8 cellular contexts compared by ENCODE assay signal in the genomic region with DNA sequence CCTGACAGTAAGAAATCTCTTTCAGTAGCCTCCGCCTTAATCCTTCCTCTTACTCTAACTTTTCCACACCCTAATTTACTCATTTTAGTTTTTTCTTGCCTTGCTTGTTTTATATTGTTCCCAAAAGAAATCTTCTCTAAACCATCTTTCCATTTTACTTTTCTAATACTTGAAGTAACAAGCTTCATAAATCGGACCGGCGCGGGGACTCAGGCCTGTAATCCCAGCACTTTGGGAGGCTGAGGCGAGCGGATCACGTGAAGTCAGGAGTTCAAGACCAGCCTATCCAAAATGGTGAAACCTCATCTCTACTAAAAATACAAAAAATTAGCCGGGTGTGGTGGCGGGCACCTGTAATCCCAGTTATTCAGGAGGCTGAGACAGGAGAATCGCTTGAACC. TPM values are rescaled to one million over a fixed set of nuclear protein-coding genes. Genes with fewer than 3 reads are reported as not detected.
DNase-seq lines count a peak whose midpoint lies in the region; ATAC-seq and TF ChIP-seq lines count a peak whose summit lies in the region.

No MANE protein-coding gene starts in this region.

- intact Hi-C loops in activated CD8-positive, alpha-beta T cell treated with anti-CD3 and anti-CD28 coated beads for 36 hours (cut with micrococcal nuclease), result loop anchor here (10.0 kb wide), 1 partner anchor 303 kb away; the partner anchor contains the start of gene HEG1

- H3K4me3 ChIP-seq in iPS-11a (ENCODE audit: low read depth, low read length), result peak overlapping the region; percentile 69
- H3K4me3 ChIP-seq in subcutaneous abdominal adipose tissue (ENCODE audit: low read depth in 1 of 5, low read length in 5 of 5), result peak overlapping the region in 4 of 5 donors; percentile 54 to 78 (median 69)

- H3K4me1 ChIP-seq in subcutaneous abdominal adipose tissue (ENCODE audit: control insufficient read depth in 5 of 5, insufficient read depth in 5 of 5, low read length in 5 of 5), result peaks cover 0 to 29% (median 25%) of the 10 kb centered on the region in 5 donors

- no peak for DNase-seq in activated T-cell treated with anti-CD3 and anti-CD28 coated beads, Interleukin-2, amount 50 U/mL, for 24 hours
- DNase-seq in activated T-cell treated with anti-CD3 and anti-CD28 coated beads, Interleukin-2, amount 50 U/mL, for 48 hours, result no peak
- DNase-seq in activated CD8-positive, alpha-beta T cell treated with anti-CD3 and anti-CD28 coated beads for 36 hours, result no peak
- DNase-seq in NCI-H69 (lab: John Stamatoyannopoulos, UW), result no peak

- H3K9me3 Mint-ChIP-seq in activated T-cell treated with anti-CD3 and anti-CD28 coated beads, Interleukin-2, amount 50 U/mL, for 24 hours, result no peaks in the 10 kb centered on the region
- H3K9me3 Mint-ChIP-seq in activated CD8-positive, alpha-beta T cell treated with anti-CD3 and anti-CD28 coated beads for 36 hours, result no peaks in the 10 kb centered on the region

- H3K9ac ChIP-seq in subcutaneous abdominal adipose tissue (ENCODE audit: low read length in 5 of 5), result peak overlapping the region in 4 of 5 donors; percentile 61 to 78 (median 70)

- H3K27ac Mint-ChIP-seq in activated T-cell treated with anti-CD3 and anti-CD28 coated beads, Interleukin-2, amount 50 U/mL, for 24 hours, result peak overlapping the region; percentile 77
- peak overlapping the region; percentile 95 for H3K27ac Mint-ChIP-seq in activated CD8-positive, alpha-beta T cell treated with anti-CD3 and anti-CD28 coated beads for 36 hours

- no peaks in the 10 kb centered on the region for H3K27me3 ChIP-seq in subcutaneous abdominal adipose tissue (ENCODE audit: control insufficient read depth in 5 of 5, insufficient read depth in 4 of 5, low read length in 5 of 5)

- H3K9me3 ChIP-seq in subcutaneous abdominal adipose tissue (ENCODE audit: control insufficient read depth in 5 of 5, low read length in 5 of 5), result no peaks in the 10 kb centered on the region

- peaks cover 65% of the 10 kb centered on the region for H3K4me1 Mint-ChIP-seq in activated T-cell treated with anti-CD3 and anti-CD28 coated beads, Interleukin-2, amount 50 U/mL, for 24 hours (ENCODE audit: low read depth)
- peaks cover 57% of the 10 kb centered on the region for H3K4me1 Mint-ChIP-seq in activated CD8-positive, alpha-beta T cell treated with anti-CD3 and anti-CD28 coated beads for 36 hours (ENCODE audit: low read depth)

- peak overlapping the region; percentile 77 for H3K4me3 Mint-ChIP-seq in activated T-cell treated with anti-CD3 and anti-CD28 coated beads, Interleukin-2, amount 50 U/mL, for 24 hours
- H3K4me3 Mint-ChIP-seq in activated CD8-positive, alpha-beta T cell treated with anti-CD3 and anti-CD28 coated beads for 36 hours, result peak overlapping the region; percentile 78

- CTCF ChIA-PET in activated CD8-positive, alpha-beta T cell treated with anti-CD3 and anti-CD28 coated beads for 36 hours (lab: Charles Lee), result interaction anchor here (1.5 kb wide), 1 partner anchor 9 kb away, joined by 3 read pairs; no protein-coding TSS in a partner anchor

- no peak overlapping the region for H3K27ac ChIP-seq in subcutaneous abdominal adipose tissue (ENCODE audit: low read depth, low read length)

- no peak for TF ChIP-seq CTCF in activated CD8-positive, alpha-beta T cell treated with anti-CD3 and anti-CD28 coated beads for 36 hours (IDR thresholded peaks at IDR 0.05)

- no peak for ATAC-seq in activated CD8-positive, alpha-beta T cell treated with anti-CD3 and anti-CD28 coated beads for 36 hours
- no peak for ATAC-seq in HG03571 (IDR thresholded peaks at IDR 0.05; ENCODE audit: unreplicated experiment)
- no peak for ATAC-seq in HG02610 (IDR thresholded peaks at IDR 0.05; ENCODE audit: unreplicated experiment)

- POLR2A ChIA-PET in activated CD8-positive, alpha-beta T cell treated with anti-CD3 and anti-CD28 coated beads for 36 hours (lab: Charles Lee), result interaction anchor here (1.3 to 2.4 kb wide), 3 partner anchors 9 to 24 kb away, joined by 4 to 12 read pairs (median 8); partner anchors contain the start of gene ZNF148

- H3K36me3 Mint-ChIP-seq in activated T-cell treated with anti-CD3 and anti-CD28 coated beads, Interleukin-2, amount 50 U/mL, for 24 hours (ENCODE audit: low read depth), result peaks cover 2% of the 10 kb centered on the region
- H3K36me3 Mint-ChIP-seq in activated CD8-positive, alpha-beta T cell treated with anti-CD3 and anti-CD28 coated beads for 36 hours (ENCODE audit: low read depth), result peaks cover 13% of the 10 kb centered on the region

- H3K36me3 ChIP-seq in subcutaneous abdominal adipose tissue (ENCODE audit: control insufficient read depth in 5 of 5, insufficient read depth in 5 of 5, low read length in 5 of 5), result no peaks in the 10 kb centered on the region

- no peaks in the 10 kb centered on the region for H3K27me3 Mint-ChIP-seq in activated T-cell treated with anti-CD3 and anti-CD28 coated beads, Interleukin-2, amount 50 U/mL, for 24 hours
- no peaks in the 10 kb centered on the region for H3K27me3 Mint-ChIP-seq in activated CD8-positive, alpha-beta T cell treated with anti-CD3 and anti-CD28 coated beads for 36 hours

RNA-seq across cellular contexts. Expression of gene ZNF148, which starts 17.3 kb away (rescaled TPM):
- total RNA-seq in activated CD8-positive, alpha-beta T cell treated with anti-CD3 and anti-CD28 coated beads for 36 hours, result 10 to 100 TPM; 36.3 to 36.9 TPM
